1 cellular context compared by ENCODE assay signal in genomic region chr18:23995180-23995579, GRCh38.
TF ChIP-seq lines count a peak whose summit lies in the region.

No MANE protein-coding gene starts in this region.

TF ChIP-seq in WTC11, 78 proteins besides CTCF, POLR2A, EP300 and RAD21 (continued from another document):
- TF ChIP-seq CREM (CRISPR knock-in tag; IDR thresholded peaks at IDR 0.05) (no peak), ETV6 (CRISPR knock-in tag; IDR thresholded peaks at IDR 0.05) (no peak), HMGA2 (CRISPR knock-in tag; IDR thresholded peaks at IDR 0.05) (no peak), TEAD4 (CRISPR knock-in tag; IDR thresholded peaks at IDR 0.05) (no peak), AR (CRISPR knock-in tag; IDR thresholded peaks at IDR 0.05) (no peak), ZNF425 (CRISPR knock-in tag; conservative IDR thresholded peaks at IDR 0.05) (no peak), ATF3 (CRISPR knock-in tag; conservative IDR thresholded peaks at IDR 0.05) (no peak), SMAD4 (CRISPR knock-in tag; IDR thresholded peaks at IDR 0.05) (no peak), ZNF219 (CRISPR knock-in tag; IDR thresholded peaks at IDR 0.05; ENCODE audit: borderline replicate concordance) (no peak), FOXP1 (CRISPR knock-in tag; IDR thresholded peaks at IDR 0.05; ENCODE audit: borderline replicate concordance) (no peak), GRHL2 (CRISPR knock-in tag; IDR thresholded peaks at IDR 0.05; ENCODE audit: insufficient replicate concordance, severe bottlenecking) (no peak)
TF ChIP-seq in WTC11: peak in this region for 0.
